ENCODE assay signal across 16 cellular contexts in genomic region chr2:74436804-74437695, GRCh38. TPM values are rescaled to one million over a fixed set of nuclear protein-coding genes. Genes with fewer than 3 reads are reported as not detected.
DNase-seq lines count a peak whose midpoint lies in the region; ATAC-seq, FAIRE-seq and TF ChIP-seq lines count a peak whose summit lies in the region.
"Had no signal": no experiment of that assay in that cellular context is flagged by ENCODE, and none has a peak within 500 bp of the region (broad histone marks: within the 10 kb centered on the region; RNA-seq: fewer than 3 reads in every experiment).

No MANE protein-coding gene starts in this region.

- intact Hi-C loops in HepG2 (cut with micrococcal nuclease; ENCODE audit: unreplicated experiment) (no loop called here), right lobe of liver (cut with DNase I) (no loop called here)

- no peak for TF ChIP-seq RAD21 in HepG2 (CRISPR knock-in tag; IDR thresholded peaks at IDR 0.05)

- no peak for ATAC-seq in HepG2
- ATAC-seq in right lobe of liver = no peak
- ATAC-seq in WTC11 = no peak
- no peak for ATAC-seq in GM21529 (IDR thresholded peaks at IDR 0.05; ENCODE audit: unreplicated experiment)

- H3K36me3 ChIP-seq in HepG2 (replicated peaks in 1 of 2; ENCODE audit: control insufficient read depth in 1 of 2, insufficient read depth in 2 of 2, low read length in 2 of 2) (peaks cover 30 to 58% of the 10 kb centered on the region in 2 experiments), right lobe of liver (peaks cover 0 to 7% (median 2%) of the 10 kb centered on the region in 4 donors), Peyer's patch (peaks cover 0 to 5% (median 0%) of the 10 kb centered on the region in 3 donors), MG63 (no peaks in the 10 kb centered on the region; the same call in none of the 2 replicates)
- H3K36me3 ChIP-seq: neutrophil had no signal

- no peaks in the 10 kb centered on the region for H3K9me3 Mint-ChIP-seq in WTC11

- no peak for FAIRE-seq in HepG2 (lab: Jason Lieb, UNC)
- FAIRE-seq: D721Med had no signal

- peaks cover 21% of the 10 kb centered on the region for H3K36me3 Mint-ChIP-seq in WTC11

- peaks cover 30% of the 10 kb centered on the region for H3K4me1 Mint-ChIP-seq in WTC11

- TF ChIP-seq POLR2A in HepG2 (IDR thresholded peaks at IDR 0.05; ENCODE audit: insufficient read depth in 1 of 2, low read depth in 2 of 2, low read length in 2 of 2) (no peak), right lobe of liver (IDR thresholded peaks at IDR 0.05) (no peak), Peyer's patch (IDR thresholded peaks at IDR 0.05) (no peak)

- peaks cover 53% of the 10 kb centered on the region for H4K20me1 ChIP-seq in HepG2 (ENCODE audit: insufficient read depth, low read length)

- TF ChIP-seq EP300 in HepG2 (IDR thresholded peaks at IDR 0.05; ENCODE audit: low read depth in 2 of 2, low read length in 2 of 2) (no peak), HepG2 (CRISPR knock-in tag; IDR thresholded peaks at IDR 0.05; ENCODE audit: borderline replicate concordance) (no peak)

- 98% methylated on average over 7 of the region's 7 CpGs for WGBS in HepG2 (ENCODE audit: low lambda C conversion rate)
- WGBS in right lobe of liver (ENCODE audit: insufficient coverage, low coverage, low lambda C conversion rate, missing lambda C conversion rate) = 69% methylated on average over 4 of the region's 7 CpGs

- no peaks in the 10 kb centered on the region; the same call in 1 of the 2 replicates for H3K27me3 Mint-ChIP-seq in WTC11 (ENCODE audit: low read depth)

- in situ Hi-C loops in HepG2 (cut with HindIII; ENCODE audit: extremely low pct_ligation_motif_present, low pct_unique_long_range_greater_than_20kb) = no loop called here

- no peak overlapping the region for H3K4me2 ChIP-seq in HepG2 (ENCODE audit: low read depth, low read length)

- no peak for DNase-seq in HepG2 (ENCODE audit: low spot score)
- DNase-seq in right lobe of liver = no peak
- DNase-seq in WTC11 (ENCODE audit: low spot score) = no peak
- peak; percentile 41 for DNase-seq in iPS-NIHi11 (ENCODE audit: low spot score)
- DNase-seq in Peyer's patch = no peak
- no peak for DNase-seq in MG63
- no peak for DNase-seq in amygdala (lab: John Stamatoyannopoulos, UW)
- DNase-seq: activated naive CD4-positive, alpha-beta T cell treated with anti-CD3 and anti-CD28 coated beads, Interleukin-2, amount 50 U/mL, for 16 hours; cerebellar nuclear complex; NCI-H1436 treated with DMSO at 0.1 percent for 48 hours; NCI-H524; SHP77 treated with DMSO at 0.1 percent for 48 hours had no signal

- H3K9ac ChIP-seq in HepG2 (ENCODE audit: insufficient read depth, low read depth, low read length) = no peak overlapping the region

- H3K4me3 ChIP-seq in HepG2 (replicated peaks in 1 of 3; ENCODE audit: insufficient read depth in 1 of 3, low read depth in 2 of 3, low read length in 3 of 3) = no peak overlapping the region
- no peak overlapping the region for H3K4me3 ChIP-seq in right lobe of liver
- no peak overlapping the region for H3K4me3 ChIP-seq in Peyer's patch
- H3K4me3 ChIP-seq in MG63 = no peak overlapping the region
- H3K4me3 ChIP-seq: lung had no signal

- H3K4me1 ChIP-seq in HepG2 (ENCODE audit: insufficient read depth, low read length) = peaks cover 52% of the 10 kb centered on the region
- H3K4me1 ChIP-seq in right lobe of liver = peaks cover 0 to 27% (median 9%) of the 10 kb centered on the region in 4 donors
- peaks cover 0 to 22% (median 14%) of the 10 kb centered on the region in 4 donors for H3K4me1 ChIP-seq in Peyer's patch

- POLR2A ChIA-PET in HepG2 (lab: Yijun Ruan, JAX) = interaction anchor here (5.1 kb wide), 1 partner anchor 9 kb away, joined by 272 read pairs; no protein-coding TSS in a partner anchor
- POLR2A ChIA-PET in WTC11 (lab: Charles Lee) = no interaction called here

- no TSS peak for BruUV-seq in HepG2 (replicated peaks; lab: Mats Ljungman, UMichigan)

- peak overlapping the region; percentile 66 for H3K27ac Mint-ChIP-seq in WTC11

- peak overlapping the region; percentile 1 for H3K4me3 Mint-ChIP-seq in WTC11

- no peaks in the 10 kb centered on the region; a peak in 1 of 5 replicates for H3K27me3 ChIP-seq in HepG2 (ENCODE audit: control insufficient read depth in 1 of 2, insufficient read depth in 2 of 2, low read length in 2 of 2)
- H3K27me3 ChIP-seq in right lobe of liver = no peaks in the 10 kb centered on the region
- no peaks in the 10 kb centered on the region for H3K27me3 ChIP-seq in Peyer's patch
- no peaks in the 10 kb centered on the region for H3K27me3 ChIP-seq in MG63

- H3K79me2 ChIP-seq in HepG2 (ENCODE audit: insufficient read depth, low read length) = peaks cover 82% of the 10 kb centered on the region

- CTCF ChIA-PET in HepG2 (lab: Yijun Ruan, JAX; ENCODE audit: low intra/inter-chr PET ratio, low total read pairs) (no interaction called here), WTC11 (lab: Charles Lee) (interaction anchor here (0.8 to 0.9 kb wide), 2 partner anchors 34 to 102 kb away, joined by 3 to 4 read pairs; no protein-coding TSS in a partner anchor)

- no peak for TF ChIP-seq CTCF in HepG2 (CRISPR knock-in tag; IDR thresholded peaks at IDR 0.05)
- no peak for TF ChIP-seq CTCF in right lobe of liver (IDR thresholded peaks at IDR 0.05)
- TF ChIP-seq CTCF in WTC11 (IDR thresholded peaks at IDR 0.05) = no peak
- TF ChIP-seq CTCF in Peyer's patch (IDR thresholded peaks at IDR 0.05) = no peak

- H2AFZ ChIP-seq in HepG2 (ENCODE audit: low read length) = no peak overlapping the region

- H3K27ac ChIP-seq in HepG2 (ENCODE audit: extremely low read length, insufficient read depth, low read length) = no peak overlapping the region
- H3K27ac ChIP-seq in right lobe of liver = no peak overlapping the region
- H3K27ac ChIP-seq in Peyer's patch = no peak overlapping the region
- H3K27ac ChIP-seq: neutrophil had no signal

- no peaks in the 10 kb centered on the region for H3K9me3 ChIP-seq in HepG2 (ENCODE audit: low read length)
- no peaks in the 10 kb centered on the region for H3K9me3 ChIP-seq in right lobe of liver
- no peaks in the 10 kb centered on the region for H3K9me3 ChIP-seq in Peyer's patch
- no peaks in the 10 kb centered on the region for H3K9me3 ChIP-seq in MG63
- H3K9me3 ChIP-seq: neutrophil had no signal

RNA-seq across cellular contexts. Expression of gene RTKN, which starts 4.7 kb away (rescaled TPM):
- 107 and 159 TPM in 2 replicates for total RNA-seq in HepG2 (2016; rRNA removed; fragmentation: Illumina TruSeq; extraction: Trizol)
- 32.3 and 32.8 TPM in 2 replicates for total RNA-seq in HepG2 (2016; cell fraction: cytosol; rRNA removed; fragmentation: Illumina TruSeq; extraction: Trizol; ENCODE audit: low read depth)
- 92.8 and 167 TPM in 2 replicates for total RNA-seq in HepG2 (2016; cell fraction: insoluble cytoplasmic fraction; rRNA removed; fragmentation: Illumina TruSeq; extraction: Trizol)
- 71.3 and 83.2 TPM in 2 replicates for total RNA-seq in HepG2 (2016; cell fraction: membrane; rRNA removed; fragmentation: Illumina TruSeq; extraction: Trizol)
- total RNA-seq in HepG2 (2016; cell fraction: nucleus; rRNA removed; fragmentation: Illumina TruSeq; extraction: Trizol) = 134 and 147 TPM in 2 replicates
- polyA plus RNA-seq in HepG2 (2011; rRNA removed) = 166 and 187 TPM in 2 replicates
- polyA plus RNA-seq in HepG2 (2011; cell fraction: cytosol; rRNA removed) = 105 and 146 TPM in 2 replicates
- polyA plus RNA-seq in HepG2 (2011; cell fraction: nucleus; rRNA removed) = 693 and 745 TPM in 2 replicates
- 111 and 123 TPM in 2 replicates for polyA plus RNA-seq in HepG2 (2012)
- polyA plus RNA-seq in HepG2 (2016; cell fraction: cytosol; fragmentation: Illumina TruSeq; extraction: Trizol; ENCODE audit: low read depth) = 19.8 and 20.3 TPM in 2 replicates
- 106 and 117 TPM in 2 replicates for polyA plus RNA-seq in HepG2 (2016; cell fraction: insoluble cytoplasmic fraction; fragmentation: Illumina TruSeq; extraction: Trizol; ENCODE audit: low read depth)
- 48.0 and 54.9 TPM in 2 replicates for polyA plus RNA-seq in HepG2 (2016; cell fraction: membrane; fragmentation: Illumina TruSeq; extraction: Trizol; ENCODE audit: low read depth)
- 311 and 321 TPM in 2 replicates for polyA plus RNA-seq in HepG2 (2016; cell fraction: nucleus; fragmentation: Illumina TruSeq; extraction: Trizol; ENCODE audit: insufficient read depth, low read depth)
- polyA minus RNA-seq in HepG2 (2011; rRNA and poly(A)+ RNA removed; ENCODE audit: low replicate concordance) = 14.0 and 202 TPM in 2 replicates
- 51.2 and 66.4 TPM in 2 replicates for polyA minus RNA-seq in HepG2 (2011; cell fraction: cytosol; rRNA and poly(A)+ RNA removed)
- polyA minus RNA-seq in HepG2 (2011; cell fraction: nucleus; rRNA and poly(A)+ RNA removed) = 211 and 223 TPM in 2 replicates
- total RNA-seq in right lobe of liver = 100 to 1,000 TPM in 2 of 6 experiments, 10 to 100 TPM in 4; 61.5 to 103 (median 83.0) TPM
- 66.6 to 80.1 TPM (median 67.7 TPM) in 3 replicates for total RNA-seq in WTC11 (2021)
- total RNA-seq in Peyer's patch = 10 to 100 TPM; 46.2 to 99.9 (median 75.7) TPM
- total RNA-seq in MG63 (2014; rRNA removed; shearing (Covaris generic); ENCODE audit: low replicate concordance) = 8.8 and 12.7 TPM in 2 replicates

RNA-seq across cellular contexts. Expression of gene WDR54, which starts 15.5 kb away (rescaled TPM):
- total RNA-seq in HepG2 (2016; rRNA removed; fragmentation: Illumina TruSeq; extraction: Trizol) (1.3 and 2.0 TPM in 2 replicates), right lobe of liver (1 to 10 TPM; 1.6 to 5.3 (median 2.2) TPM), WTC11 (2021) (55.2 to 95.7 TPM (median 89.3 TPM) in 3 replicates), Peyer's patch (1 to 10 TPM in 3 of 4 donors, not detected in 1; 1.2 to 2.5 (median 2.3) TPM)
- total RNA-seq in HepG2 (2016; cell fraction: cytosol; rRNA removed; fragmentation: Illumina TruSeq; extraction: Trizol; ENCODE audit: low read depth) = 1.5 TPM in 2 replicates
- 1.4 and 1.6 TPM in 2 replicates for total RNA-seq in HepG2 (2016; cell fraction: insoluble cytoplasmic fraction; rRNA removed; fragmentation: Illumina TruSeq; extraction: Trizol)
- 1.1 and 1.4 TPM in 2 replicates for total RNA-seq in HepG2 (2016; cell fraction: membrane; rRNA removed; fragmentation: Illumina TruSeq; extraction: Trizol)
- 0.66 and 2.7 TPM in 2 replicates for total RNA-seq in HepG2 (2016; cell fraction: nucleus; rRNA removed; fragmentation: Illumina TruSeq; extraction: Trizol)
- polyA plus RNA-seq in HepG2 (2011; rRNA removed) = 12.4 and 17.3 TPM in 2 replicates
- 12.3 and 28.2 TPM in 2 replicates for polyA plus RNA-seq in HepG2 (2011; cell fraction: cytosol; rRNA removed)
- polyA plus RNA-seq in HepG2 (2011; cell fraction: nucleus; rRNA removed) = 15.9 and 19.2 TPM in 2 replicates
- polyA plus RNA-seq in HepG2 (2012) = 12.9 and 25.5 TPM in 2 replicates
- 1.2 and 1.3 TPM in 2 replicates for polyA plus RNA-seq in HepG2 (2016; cell fraction: cytosol; fragmentation: Illumina TruSeq; extraction: Trizol; ENCODE audit: low read depth)
- 1.2 TPM in 2 replicates for polyA plus RNA-seq in HepG2 (2016; cell fraction: insoluble cytoplasmic fraction; fragmentation: Illumina TruSeq; extraction: Trizol; ENCODE audit: low read depth)
- 0.55 and 1.1 TPM in 2 replicates for polyA plus RNA-seq in HepG2 (2016; cell fraction: membrane; fragmentation: Illumina TruSeq; extraction: Trizol; ENCODE audit: low read depth)
- 1.7 and 1.8 TPM in 2 replicates for polyA plus RNA-seq in HepG2 (2016; cell fraction: nucleus; fragmentation: Illumina TruSeq; extraction: Trizol; ENCODE audit: insufficient read depth, low read depth)
- 40.5 and 150 TPM in 2 replicates for polyA minus RNA-seq in HepG2 (2011; rRNA and poly(A)+ RNA removed; ENCODE audit: low replicate concordance)
- polyA minus RNA-seq in HepG2 (2011; cell fraction: cytosol; rRNA and poly(A)+ RNA removed) = 4.6 and 10.5 TPM in 2 replicates
- polyA minus RNA-seq in HepG2 (2011; cell fraction: nucleus; rRNA and poly(A)+ RNA removed) = 2.7 and 4.5 TPM in 2 replicates
- 25.3 and 26.9 TPM in 2 replicates for total RNA-seq in MG63 (2014; rRNA removed; shearing (Covaris generic); ENCODE audit: low replicate concordance)

RNA-seq across cellular contexts. Expression of gene C2orf81, which starts 15.6 kb away (rescaled TPM):
- total RNA-seq in HepG2 (2016; rRNA removed; fragmentation: Illumina TruSeq; extraction: Trizol) (0.13 and 0.15 TPM in 2 replicates), right lobe of liver (under 1 TPM in 5 of 6 experiments, not detected in 1; 0.18 to 0.56 (median 0.31) TPM), WTC11 (2021) (2.9 to 3.6 TPM (median 3.3 TPM) in 3 replicates), Peyer's patch (1 to 10 TPM in 3 of 4 donors, under 1 TPM in 1; 0.94 to 3.3 (median 1.7) TPM)
- not detected in 2 replicates for total RNA-seq in HepG2 (2016; cell fraction: cytosol; rRNA removed; fragmentation: Illumina TruSeq; extraction: Trizol; ENCODE audit: low read depth)
- total RNA-seq in HepG2 (2016; cell fraction: insoluble cytoplasmic fraction; rRNA removed; fragmentation: Illumina TruSeq; extraction: Trizol) = 0.09 TPM in 1 of 2 replicates, not detected in the other
- total RNA-seq in HepG2 (2016; cell fraction: membrane; rRNA removed; fragmentation: Illumina TruSeq; extraction: Trizol) = not detected in 2 replicates
- total RNA-seq in HepG2 (2016; cell fraction: nucleus; rRNA removed; fragmentation: Illumina TruSeq; extraction: Trizol) = 0.16 TPM in 1 of 2 replicates, not detected in the other
- polyA plus RNA-seq in HepG2 (2011; rRNA removed) = 0.05 and 0.17 TPM in 2 replicates
- 0.12 and 0.13 TPM in 2 replicates for polyA plus RNA-seq in HepG2 (2011; cell fraction: cytosol; rRNA removed)
- 0.21 TPM in 2 replicates for polyA plus RNA-seq in HepG2 (2011; cell fraction: nucleus; rRNA removed)
- 0.13 TPM in 1 of 2 replicates, not detected in the other for polyA plus RNA-seq in HepG2 (2012)
- polyA plus RNA-seq in HepG2 (2016; cell fraction: cytosol; fragmentation: Illumina TruSeq; extraction: Trizol; ENCODE audit: low read depth) = not detected in 2 replicates
- polyA plus RNA-seq in HepG2 (2016; cell fraction: insoluble cytoplasmic fraction; fragmentation: Illumina TruSeq; extraction: Trizol; ENCODE audit: low read depth) = 0.16 TPM in 1 of 2 replicates, not detected in the other
- polyA plus RNA-seq in HepG2 (2016; cell fraction: membrane; fragmentation: Illumina TruSeq; extraction: Trizol; ENCODE audit: low read depth) = 0.24 and 0.29 TPM in 2 replicates
- 0.35 TPM in 1 of 2 replicates, not detected in the other for polyA plus RNA-seq in HepG2 (2016; cell fraction: nucleus; fragmentation: Illumina TruSeq; extraction: Trizol; ENCODE audit: insufficient read depth, low read depth)
- polyA minus RNA-seq in HepG2 (2011; rRNA and poly(A)+ RNA removed; ENCODE audit: low replicate concordance) = 0.49 and 0.58 TPM in 2 replicates
- polyA minus RNA-seq in HepG2 (2011; cell fraction: cytosol; rRNA and poly(A)+ RNA removed) = not detected in 2 replicates
- not detected in 2 replicates for polyA minus RNA-seq in HepG2 (2011; cell fraction: nucleus; rRNA and poly(A)+ RNA removed)
- not detected in 2 replicates for total RNA-seq in MG63 (2014; rRNA removed; shearing (Covaris generic); ENCODE audit: low replicate concordance)

RNA-seq across cellular contexts. Expression of gene INO80B, which starts 17.8 kb away (rescaled TPM):
- total RNA-seq in HepG2 (2016; rRNA removed; fragmentation: Illumina TruSeq; extraction: Trizol) (10.0 and 14.5 TPM in 2 replicates), right lobe of liver (10 to 100 TPM in 5 of 6 experiments, 1 to 10 TPM in 1; 3.4 to 20.3 (median 18.8) TPM), WTC11 (2021) (15.8 to 20.2 TPM (median 17.3 TPM) in 3 replicates), Peyer's patch (10 to 100 TPM in 3 of 4 donors, 1 to 10 TPM in 1; 5.4 to 83.3 (median 41.8) TPM)
- total RNA-seq in HepG2 (2016; cell fraction: cytosol; rRNA removed; fragmentation: Illumina TruSeq; extraction: Trizol; ENCODE audit: low read depth) = 5.0 and 7.0 TPM in 2 replicates
- total RNA-seq in HepG2 (2016; cell fraction: insoluble cytoplasmic fraction; rRNA removed; fragmentation: Illumina TruSeq; extraction: Trizol) = 8.7 and 16.5 TPM in 2 replicates
- total RNA-seq in HepG2 (2016; cell fraction: membrane; rRNA removed; fragmentation: Illumina TruSeq; extraction: Trizol) = 9.3 and 10.1 TPM in 2 replicates
- 12.6 and 17.1 TPM in 2 replicates for total RNA-seq in HepG2 (2016; cell fraction: nucleus; rRNA removed; fragmentation: Illumina TruSeq; extraction: Trizol)
- polyA plus RNA-seq in HepG2 (2011; rRNA removed) = 6.2 and 7.9 TPM in 2 replicates
- 4.5 and 4.9 TPM in 2 replicates for polyA plus RNA-seq in HepG2 (2011; cell fraction: cytosol; rRNA removed)
- 63.6 and 70.4 TPM in 2 replicates for polyA plus RNA-seq in HepG2 (2011; cell fraction: nucleus; rRNA removed)
- 13.1 and 14.4 TPM in 2 replicates for polyA plus RNA-seq in HepG2 (2012)
- 4.5 and 5.4 TPM in 2 replicates for polyA plus RNA-seq in HepG2 (2016; cell fraction: cytosol; fragmentation: Illumina TruSeq; extraction: Trizol; ENCODE audit: low read depth)
- polyA plus RNA-seq in HepG2 (2016; cell fraction: insoluble cytoplasmic fraction; fragmentation: Illumina TruSeq; extraction: Trizol; ENCODE audit: low read depth) = 15.4 and 15.7 TPM in 2 replicates
- polyA plus RNA-seq in HepG2 (2016; cell fraction: membrane; fragmentation: Illumina TruSeq; extraction: Trizol; ENCODE audit: low read depth) = 10.1 and 13.1 TPM in 2 replicates
- polyA plus RNA-seq in HepG2 (2016; cell fraction: nucleus; fragmentation: Illumina TruSeq; extraction: Trizol; ENCODE audit: insufficient read depth, low read depth) = 30.3 and 40.1 TPM in 2 replicates
- polyA minus RNA-seq in HepG2 (2011; rRNA and poly(A)+ RNA removed; ENCODE audit: low replicate concordance) = 2.5 and 7.3 TPM in 2 replicates
- 1.3 TPM in 1 of 2 replicates, not detected in the other for polyA minus RNA-seq in HepG2 (2011; cell fraction: cytosol; rRNA and poly(A)+ RNA removed)
- 14.5 and 22.5 TPM in 2 replicates for polyA minus RNA-seq in HepG2 (2011; cell fraction: nucleus; rRNA and poly(A)+ RNA removed)
- total RNA-seq in MG63 (2014; rRNA removed; shearing (Covaris generic); ENCODE audit: low replicate concordance) = 14.0 and 60.4 TPM in 2 replicates

RNA-seq across cellular contexts. Expression of gene WBP1, which starts 21.2 kb away (rescaled TPM):
- total RNA-seq in HepG2 (2016; rRNA removed; fragmentation: Illumina TruSeq; extraction: Trizol) = 26.5 and 38.8 TPM in 2 replicates
- total RNA-seq in HepG2 (2016; cell fraction: cytosol; rRNA removed; fragmentation: Illumina TruSeq; extraction: Trizol; ENCODE audit: low read depth) = 50.0 and 58.3 TPM in 2 replicates
- 27.8 and 36.5 TPM in 2 replicates for total RNA-seq in HepG2 (2016; cell fraction: insoluble cytoplasmic fraction; rRNA removed; fragmentation: Illumina TruSeq; extraction: Trizol)
- 61.3 and 76.9 TPM in 2 replicates for total RNA-seq in HepG2 (2016; cell fraction: membrane; rRNA removed; fragmentation: Illumina TruSeq; extraction: Trizol)
- 25.9 and 29.1 TPM in 2 replicates for total RNA-seq in HepG2 (2016; cell fraction: nucleus; rRNA removed; fragmentation: Illumina TruSeq; extraction: Trizol)
- 85.7 and 107 TPM in 2 replicates for polyA plus RNA-seq in HepG2 (2011; rRNA removed)
- 77.8 and 109 TPM in 2 replicates for polyA plus RNA-seq in HepG2 (2011; cell fraction: cytosol; rRNA removed)
- polyA plus RNA-seq in HepG2 (2011; cell fraction: nucleus; rRNA removed) = 406 and 434 TPM in 2 replicates
- polyA plus RNA-seq in HepG2 (2012) = 45.0 and 50.3 TPM in 2 replicates
- polyA plus RNA-seq in HepG2 (2016; cell fraction: cytosol; fragmentation: Illumina TruSeq; extraction: Trizol; ENCODE audit: low read depth) = 82.9 and 90.6 TPM in 2 replicates
- polyA plus RNA-seq in HepG2 (2016; cell fraction: insoluble cytoplasmic fraction; fragmentation: Illumina TruSeq; extraction: Trizol; ENCODE audit: low read depth) = 41.4 and 46.0 TPM in 2 replicates
- 87.2 and 99.7 TPM in 2 replicates for polyA plus RNA-seq in HepG2 (2016; cell fraction: membrane; fragmentation: Illumina TruSeq; extraction: Trizol; ENCODE audit: low read depth)
- polyA plus RNA-seq in HepG2 (2016; cell fraction: nucleus; fragmentation: Illumina TruSeq; extraction: Trizol; ENCODE audit: insufficient read depth, low read depth) = 71.0 and 71.7 TPM in 2 replicates
- polyA minus RNA-seq in HepG2 (2011; rRNA and poly(A)+ RNA removed; ENCODE audit: low replicate concordance) = 54.1 and 96.5 TPM in 2 replicates
- polyA minus RNA-seq in HepG2 (2011; cell fraction: cytosol; rRNA and poly(A)+ RNA removed) = 9.6 and 9.8 TPM in 2 replicates
- 29.4 and 41.2 TPM in 2 replicates for polyA minus RNA-seq in HepG2 (2011; cell fraction: nucleus; rRNA and poly(A)+ RNA removed)
- total RNA-seq in right lobe of liver = 10 to 100 TPM; 29.6 to 37.6 (median 32.2) TPM
- 66.0 to 86.6 TPM (median 86.0 TPM) in 3 replicates for total RNA-seq in WTC11 (2021)
- 10 to 100 TPM; 46.2 to 81.3 (median 59.9) TPM for total RNA-seq in Peyer's patch
- 7.5 and 15.4 TPM in 2 replicates for total RNA-seq in MG63 (2014; rRNA removed; shearing (Covaris generic); ENCODE audit: low replicate concordance)

Comparison
In these comparisons a context has a peak if more than half of its experiments do, and no peak if none do; other contexts are left out.
1. Of the 50 proteins assayed by ChIP-seq in both HepG2 and WTC11: peak only in HepG2: none; only in WTC11: PRDM15; in both: none; in neither: 49.